28 cellular contexts compared by ENCODE assay signal in the genomic region with DNA sequence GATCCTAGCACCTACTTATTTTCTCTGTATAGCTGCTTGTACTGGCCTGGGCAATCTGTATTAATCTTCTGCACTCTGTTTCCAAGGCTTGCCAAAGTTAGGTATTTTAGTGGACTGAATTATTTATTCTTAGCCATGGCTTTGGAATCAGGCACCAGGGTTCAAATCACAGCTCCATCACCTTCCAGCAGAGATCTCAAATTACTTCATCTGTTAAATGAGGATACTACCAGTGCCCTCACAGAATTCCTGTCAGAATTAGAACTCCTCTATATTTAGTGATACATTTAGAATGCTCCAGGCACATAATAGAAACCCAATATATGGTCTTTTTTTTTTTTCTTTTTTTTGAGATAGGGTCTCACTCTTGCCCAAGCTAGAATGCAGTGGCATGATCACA.
"Had no signal": no experiment of that assay in that cellular context is flagged by ENCODE, and none has a peak within 500 bp of the region (broad histone marks: within the 10 kb centered on the region; RNA-seq: fewer than 3 reads in every experiment).

No MANE protein-coding gene starts in this region.

- H3K4me3 ChIP-seq: pancreas, prostate gland, skin epidermis, smooth muscle cell, spleen, stomach, thoracic aorta, thyroid gland, tibial nerve, upper lobe of left lung, vagina had no signal

- H3K27me3 Mint-ChIP-seq: naive thymus-derived CD8-positive, alpha-beta T cell; natural killer cell treated with Interleukin-12 subunit alpha and Interleukin-12 subunit beta and Interleukin-15 and Interleukin-18, amount 100 ng/mL, for 72 hours; stimulated activated memory B cell treated with anti-CD40 and anti-IgM and Interleukin-4, amounts not matched to agents 10 μg/mL and 1 μg/mL and 100 μg/mL, for 72 hours; stimulated activated naive CD8-positive, alpha-beta T cell treated with anti-CD3 and anti-CD28 coated beads, Interleukin-15, Interleukin-2, amounts not matched to agents 100 ng/mL and 50 ng/mL, for 24 hours had no signal

- H3K4me1 ChIP-seq: pancreas, prostate gland, vagina had no signal

- H3K36me3 ChIP-seq: prostate gland had no signal

- H3K9me3 ChIP-seq: neutrophil, pancreas, prostate gland, spleen, stomach, thoracic aorta, thyroid gland, tibial nerve, upper lobe of left lung, vagina had no signal

- H3K27me3 ChIP-seq: neutrophil, pancreas, spleen, stomach, thyroid gland, tibial nerve, upper lobe of left lung, vagina had no signal

- H3K27ac ChIP-seq: neutrophil, pancreas, prostate gland, skin epidermis, spleen, stomach, thoracic aorta, thyroid gland, tibial nerve, upper lobe of left lung, vagina had no signal

- H3K36me3 Mint-ChIP-seq: natural killer cell treated with Interleukin-12 subunit alpha and Interleukin-12 subunit beta and Interleukin-15 and Interleukin-18, amount 100 ng/mL, for 72 hours; stimulated activated memory B cell treated with anti-CD40 and anti-IgM and Interleukin-4, amounts not matched to agents 10 μg/mL and 1 μg/mL and 100 μg/mL, for 72 hours had no signal

- H3K27ac Mint-ChIP-seq: natural killer cell treated with Interleukin-12 subunit alpha and Interleukin-12 subunit beta and Interleukin-15 and Interleukin-18, amount 100 ng/mL, for 72 hours; nephron progenitor cell; stimulated activated memory B cell treated with anti-CD40 and anti-IgM and Interleukin-4, amounts not matched to agents 10 μg/mL and 1 μg/mL and 100 μg/mL, for 72 hours; stimulated activated naive CD8-positive, alpha-beta T cell treated with anti-CD3 and anti-CD28 coated beads, Interleukin-15, Interleukin-2, amounts not matched to agents 100 ng/mL and 50 ng/mL, for 24 hours had no signal

- ATAC-seq: naive thymus-derived CD8-positive, alpha-beta T cell; natural killer cell treated with Interleukin-12 subunit alpha and Interleukin-12 subunit beta and Interleukin-15 and Interleukin-18, amount 100 ng/mL, for 72 hours; pancreas; right cardiac atrium; sciatic nerve; stimulated activated memory B cell treated with anti-CD40 and anti-IgM and Interleukin-4, amounts not matched to agents 10 μg/mL and 1 μg/mL and 100 μg/mL, for 72 hours had no signal

- DNase-seq: naive thymus-derived CD8-positive, alpha-beta T cell; nephron progenitor cell; nucleus accumbens; pancreas; right cardiac atrium; spleen; stimulated activated CD4-positive, alpha-beta T cell treated with anti-CD3 and anti-CD28 coated beads, Interleukin-12 subunit alpha, Interleukin-12 subunit beta, amount 100 ng/mL, for 4 hours; stimulated activated CD4-positive, alpha-beta T cell treated with anti-CD3 and anti-CD28 coated beads, Interleukin-1b, Interleukin-23, amount 100 ng/mL, for 48 hours; stimulated activated CD4-positive, alpha-beta T cell treated with anti-CD3 and anti-CD28 coated beads, Interleukin-4, amount 100 ng/mL, for 1 hour; stimulated activated CD4-positive, alpha-beta T cell treated with anti-CD3 and anti-CD28 coated beads, Interleukin-4, amount 100 ng/mL, for 4 hours; stimulated activated CD8-positive, alpha-beta memory T cell treated with anti-CD3 and anti-CD28 coated beads, Interleukin-4, amount 100 ng/mL, for 48 hours; stimulated activated naive CD4-positive, alpha-beta T cell treated with Interleukin-2 at 50 U/mL for 16 hours; stomach; thyroid gland; trophoblast cell; upper lobe of left lung had no signal

- H3K4me3 Mint-ChIP-seq: naive thymus-derived CD8-positive, alpha-beta T cell; natural killer cell treated with Interleukin-12 subunit alpha and Interleukin-12 subunit beta and Interleukin-15 and Interleukin-18, amount 100 ng/mL, for 72 hours; nephron progenitor cell; neural crest cell; stimulated activated memory B cell treated with anti-CD40 and anti-IgM and Interleukin-4, amounts not matched to agents 10 μg/mL and 1 μg/mL and 100 μg/mL, for 72 hours; stimulated activated naive CD8-positive, alpha-beta T cell treated with anti-CD3 and anti-CD28 coated beads, Interleukin-15, Interleukin-2, amounts not matched to agents 100 ng/mL and 50 ng/mL, for 24 hours had no signal

- H3K9me3 Mint-ChIP-seq: naive thymus-derived CD8-positive, alpha-beta T cell; natural killer cell treated with Interleukin-12 subunit alpha and Interleukin-12 subunit beta and Interleukin-15 and Interleukin-18, amount 100 ng/mL, for 72 hours; neural crest cell; stimulated activated memory B cell treated with anti-CD40 and anti-IgM and Interleukin-4, amounts not matched to agents 10 μg/mL and 1 μg/mL and 100 μg/mL, for 72 hours; stimulated activated naive CD8-positive, alpha-beta T cell treated with anti-CD3 and anti-CD28 coated beads, Interleukin-15, Interleukin-2, amounts not matched to agents 100 ng/mL and 50 ng/mL, for 24 hours had no signal
